In the genomic region with DNA sequence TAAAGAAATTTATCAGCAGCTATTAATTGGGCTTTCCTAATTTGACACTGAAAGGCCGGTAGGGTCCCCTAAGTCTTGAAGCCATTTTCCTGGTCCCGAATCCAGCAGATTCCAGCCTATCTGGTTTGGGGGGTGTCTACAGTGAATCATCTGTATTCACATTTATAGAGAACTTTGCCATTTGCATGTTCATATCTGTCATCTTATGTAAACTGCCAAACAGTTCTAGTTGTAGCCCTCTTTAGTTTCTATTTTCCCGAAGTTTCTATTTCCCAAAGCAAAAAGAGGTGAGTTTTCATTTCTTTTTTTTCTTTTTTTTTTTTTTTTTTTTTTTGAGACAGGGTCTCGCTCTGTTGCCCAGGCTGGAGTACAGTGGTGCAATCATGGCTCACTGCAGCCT, we compare ENCODE assay signal across 19 cellular contexts. TPM values are rescaled to one million over a fixed set of nuclear protein-coding genes. Genes with fewer than 3 reads are reported as not detected.
A peak's percentile ranks its signal among the peaks of the same experiment; 100 is the strongest.
DNase-seq lines count a peak whose midpoint lies in the region; ATAC-seq and TF ChIP-seq lines count a peak whose summit lies in the region.
"Had no signal": no experiment of that assay in that cellular context is flagged by ENCODE, and none has a peak within 500 bp of the region (broad histone marks: within the 10 kb centered on the region; RNA-seq: fewer than 3 reads in every experiment).

No MANE protein-coding gene starts in this region.

- CTCF ChIA-PET in HEK293 (lab: Yijun Ruan, JAX), result interaction anchor here (0.6 to 0.7 kb wide), 3 partner anchors 15 to 664 kb away, joined by 3 read pairs; no protein-coding TSS in a partner anchor

- no peak for ATAC-seq in T-helper 17 cell
- ATAC-seq: A549; CD8-positive, alpha-beta T cell; GM12878 had no signal

- H3K9me3 ChIP-seq in HEK293 (ENCODE audit: control insufficient read depth, insufficient read depth, low read depth, low read length) (no peaks in the 10 kb centered on the region), T-helper 17 cell (ENCODE audit: control insufficient read depth, low read length, poor library complexity, severe bottlenecking) (no peaks in the 10 kb centered on the region), subcutaneous abdominal adipose tissue (ENCODE audit: control insufficient read depth in 5 of 5, low read length in 5 of 5) (no peaks in the 10 kb centered on the region), Peyer's patch (no peaks in the 10 kb centered on the region)
- H3K9me3 ChIP-seq: A549; BLaER1 treated with 17β-estradiol and CSF1 and Interleukin-3, amounts not matched to agents 10 nM and 100 nM; Caco-2 had no signal

- no peak overlapping the region for H3K27ac ChIP-seq in HEK293 (ENCODE audit: extremely low read depth, low read depth, low read length)
- peak overlapping the region; percentile 32 for H3K27ac ChIP-seq in subcutaneous abdominal adipose tissue (ENCODE audit: low read depth, low read length)
- H3K27ac ChIP-seq in Peyer's patch, result no peak overlapping the region
- H3K27ac ChIP-seq: 22Rv1; BLaER1 treated with 17β-estradiol and CSF1 and Interleukin-3, amounts not matched to agents 10 nM and 100 nM; C4-2B had no signal

- H3K27me3 Mint-ChIP-seq in T-helper 17 cell, result peaks cover 41% of the 10 kb centered on the region

- no peak overlapping the region for H3K4me3 Mint-ChIP-seq in T-helper 17 cell
- H3K4me3 Mint-ChIP-seq: B cell; CD4-positive, alpha-beta T cell; CD8-positive, alpha-beta T cell had no signal

- no peaks in the 10 kb centered on the region for H3K27me3 ChIP-seq in subcutaneous abdominal adipose tissue (ENCODE audit: control insufficient read depth in 5 of 5, insufficient read depth in 4 of 5, low read length in 5 of 5)
- no peaks in the 10 kb centered on the region for H3K27me3 ChIP-seq in Peyer's patch
- H3K27me3 ChIP-seq: BLaER1 treated with 17β-estradiol and CSF1 and Interleukin-3, amounts not matched to agents 10 nM and 100 nM had no signal

- no peak for TF ChIP-seq POLR2A in Peyer's patch (IDR thresholded peaks at IDR 0.05)

- no peak overlapping the region for H3K9ac ChIP-seq in subcutaneous abdominal adipose tissue (ENCODE audit: low read length in 5 of 5)
- H3K9ac ChIP-seq: BLaER1 treated with 17β-estradiol and CSF1 and Interleukin-3, amounts not matched to agents 10 nM and 100 nM had no signal

- no peak for DNase-seq in T-helper 17 cell
- no peak for DNase-seq in NCI-H1694 (lab: John Stamatoyannopoulos, UW)
- no peak for DNase-seq in Peyer's patch
- DNase-seq: AML-193; Caco-2; Calu3; CD4-positive, alpha-beta T cell; CD8-positive, alpha-beta T cell; DND-41; GDM1 had no signal

- H3K36me3 ChIP-seq in HEK293 (ENCODE audit: control insufficient read depth in 2 of 2, insufficient read depth in 1 of 2, low read length in 2 of 2) (peaks cover 0 to 14% of the 10 kb centered on the region in 2 experiments; a peak in 1 of 3 replicates), subcutaneous abdominal adipose tissue (ENCODE audit: control insufficient read depth in 5 of 5, insufficient read depth in 5 of 5, low read length in 5 of 5) (peaks cover 0 to 16% (median 4%) of the 10 kb centered on the region in 5 donors), Peyer's patch (no peaks in the 10 kb centered on the region)
- H3K36me3 ChIP-seq: BLaER1 treated with 17β-estradiol and CSF1 and Interleukin-3, amounts not matched to agents 10 nM and 100 nM had no signal

- H3K36me3 Mint-ChIP-seq in T-helper 17 cell (ENCODE audit: low read depth), result peaks cover 2% of the 10 kb centered on the region
- H3K36me3 Mint-ChIP-seq: CD8-positive, alpha-beta T cell had no signal

- H3K4me3 ChIP-seq in HEK293 (ENCODE audit: low read depth, low read length), result no peak overlapping the region
- no peak overlapping the region for H3K4me3 ChIP-seq in subcutaneous abdominal adipose tissue (ENCODE audit: low read depth in 1 of 5, low read length in 5 of 5)
- H3K4me3 ChIP-seq in Peyer's patch, result no peak overlapping the region
- H3K4me3 ChIP-seq: A549; BLaER1 treated with 17β-estradiol and CSF1 and Interleukin-3, amounts not matched to agents 10 nM and 100 nM; GM12878 had no signal

- H3K4me1 Mint-ChIP-seq in T-helper 17 cell, result no peaks in the 10 kb centered on the region
- H3K4me1 Mint-ChIP-seq: B cell had no signal

- TF ChIP-seq CTCF in HEK293 (tag by site-specific recombination; IDR thresholded peaks at IDR 0.05), result no peak
- no peak for TF ChIP-seq CTCF in Peyer's patch (IDR thresholded peaks at IDR 0.05)

- H3K4me1 ChIP-seq in HEK293 (ENCODE audit: control insufficient read depth, insufficient read depth, low read length) (peaks cover 2% of the 10 kb centered on the region), subcutaneous abdominal adipose tissue (ENCODE audit: control insufficient read depth in 5 of 5, insufficient read depth in 5 of 5, low read length in 5 of 5) (peaks cover 0 to 49% (median 19%) of the 10 kb centered on the region in 5 donors), Peyer's patch (peaks cover 0 to 6% (median 0%) of the 10 kb centered on the region in 4 donors)

- POLR2A ChIA-PET in HEK293 (lab: Yijun Ruan, JAX), result no interaction called here

- H3K27ac Mint-ChIP-seq in T-helper 17 cell, result peak overlapping the region; percentile 27
- H3K27ac Mint-ChIP-seq: B cell; CD4-positive, alpha-beta T cell; CD8-positive, alpha-beta T cell had no signal

TF ChIP-seq in HEK293, 187 proteins besides CTCF, POLR2A, EP300 and RAD21:
- TF ChIP-seq ZNF558 (tag by site-specific recombination; IDR thresholded peaks at IDR 0.05) (peak; percentile 92), ZNF239 (tag by site-specific recombination; IDR thresholded peaks at IDR 0.05) (no peak)

RNA-seq across cellular contexts. Expression of a gene that starts 47.6 kb away (rescaled TPM):
- 1 to 10 TPM in 1 of 2 donors, under 1 TPM in 1; 0.55 to 1.3 TPM for total RNA-seq in T-helper 17 cell
- total RNA-seq in Peyer's patch, result 100 to 1,000 TPM in 3 of 4 donors, 10 to 100 TPM in 1; 28.1 to 166 (median 146) TPM
- total RNA-seq: B cell; CD4-positive, alpha-beta T cell; CD8-positive, alpha-beta T cell; G401 had no signal

Comparison
In these comparisons a context has a peak if more than half of its experiments do, and no peak if none do; other contexts are left out.
1. RNA of a gene that starts 47.6 kb away (total RNA-seq): 28.1 to 166 TPM in Peyer's patch; 0.55 to 1.3 TPM in T-helper 17 cell; every median in the first group is over 10 times any median in the second.